24 cellular contexts compared by ENCODE assay signal in genomic region chr6:72203983-72204382, GRCh38.
"Had no signal": no experiment of that assay in that cellular context is flagged by ENCODE, and none has a peak within 500 bp of the region (broad histone marks: within the 10 kb centered on the region; RNA-seq: fewer than 3 reads in every experiment).

No MANE protein-coding gene starts in this region.

- DNase-seq: KBM-7, MG63, NCI-H1092, NCI-H1105 treated with DMSO at 0.1 percent for 48 hours, NCI-H1417 treated with DMSO at 0.1 percent for 48 hours, NCI-H146, NCI-H1694 treated with DMSO at 0.1 percent for 48 hours, NCI-H1930, NCI-H2081, NCI-H2107, NCI-H2227 treated with DMSO at 0.1 percent for 48 hours, NCI-H446, NCI-H510A, NCI-H524 treated with DMSO at 0.1 percent for 48 hours, NCI-H69, NCI-H774, PC-3, SHP77, SK-N-SH, T-helper 1 cell had no signal

- H3K27ac ChIP-seq: RWPE1 had no signal

- H3K4me3 Mint-ChIP-seq: IgD-negative memory B cell had no signal

- H3K9ac ChIP-seq: SK-N-SH had no signal

- H3K27me3 ChIP-seq: MG63 had no signal

- H3K36me3 ChIP-seq: MG63 had no signal

- H3K4me2 ChIP-seq: SK-N-SH had no signal

- H3K9me3 ChIP-seq: MG63, SK-N-SH had no signal

- H3K36me3 Mint-ChIP-seq: IgD-negative memory B cell had no signal

- H3K4me3 ChIP-seq: MG63 had no signal

- H3K9me3 Mint-ChIP-seq: IgD-negative memory B cell had no signal

- ATAC-seq: HepG2, Panc1, PC-3 had no signal
